Comparison of ENCODE assay signal across 8 cellular contexts in genomic region chr18:46173393-46174316, GRCh38.
A peak's percentile ranks its signal among the peaks of the same experiment; 100 is the strongest.
DNase-seq lines count a peak whose midpoint lies in the region; ATAC-seq lines count a peak whose summit lies in the region.

No MANE protein-coding gene starts in this region.

- peak; percentile 86 for DNase-seq in AML-193 (lab: John Stamatoyannopoulos, UW)
- peak; percentile 77 for DNase-seq in NCI-H226
- DNase-seq in activated CD4-positive, CD25-positive, alpha-beta regulatory T cell (lab: John Stamatoyannopoulos, UW) = peak; percentile 84 to 91 (median 88)
- DNase-seq in central memory CD8-positive, alpha-beta T cell (ENCODE audit: low spot score in 2 of 2) = peak; percentile 86 to 88
- peak; percentile 97 for DNase-seq in islet precursor cell
- DNase-seq in stimulated activated CD4-positive, alpha-beta T cell treated with anti-CD3 and anti-CD28 coated beads, Interleukin-12 subunit alpha, Interleukin-12 subunit beta, amount 100 ng/mL, for 4 hours = peak; percentile 93

- peaks cover 13% of the 10 kb centered on the region for H3K36me3 Mint-ChIP-seq in central memory CD8-positive, alpha-beta T cell (ENCODE audit: insufficient read depth)

- peak overlapping the region; percentile 99 for H3K27ac Mint-ChIP-seq in central memory CD8-positive, alpha-beta T cell (ENCODE audit: low read depth)

- ATAC-seq in GM19025 (IDR thresholded peaks at IDR 0.05; ENCODE audit: low read depth, unreplicated experiment) (peak; percentile 86), HG03280 (IDR thresholded peaks at IDR 0.05; ENCODE audit: unreplicated experiment) (peak; percentile 81)
- ATAC-seq in central memory CD8-positive, alpha-beta T cell (replicated peaks; ENCODE audit: extremely low read depth, poor library complexity, severe bottlenecking) = peak; percentile 92

- no peaks in the 10 kb centered on the region for H3K27me3 Mint-ChIP-seq in central memory CD8-positive, alpha-beta T cell

- peak overlapping the region; percentile 100 for H3K4me3 Mint-ChIP-seq in central memory CD8-positive, alpha-beta T cell

- no peaks in the 10 kb centered on the region for H3K9me3 Mint-ChIP-seq in central memory CD8-positive, alpha-beta T cell

- peaks cover 36% of the 10 kb centered on the region for H3K4me1 Mint-ChIP-seq in central memory CD8-positive, alpha-beta T cell

Comparison
In these comparisons a context has a peak if more than half of its experiments do, and no peak if none do; other contexts are left out.
1. Peak in every context shown above with its lines: DNase-seq and ATAC-seq.